ENCODE assay signal across 30 cellular contexts in genomic region chr9:114429488-114429887, GRCh38.
"Had no signal": no experiment of that assay in that cellular context is flagged by ENCODE, and none has a peak within 500 bp of the region (broad histone marks: within the 10 kb centered on the region; RNA-seq: fewer than 3 reads in every experiment).

No MANE protein-coding gene starts in this region.

- H3K27ac ChIP-seq: adrenal gland, body of pancreas, cardiac muscle cell, foreskin keratinocyte, heart left ventricle, lower lobe of right lung, right atrium auricular region, thoracic aorta had no signal

- H3K27me3 ChIP-seq: adrenal gland, body of pancreas, foreskin keratinocyte, right atrium auricular region had no signal

- H3K4me3 ChIP-seq: adrenal gland, body of pancreas, cardiac muscle cell, heart left ventricle, lower lobe of right lung, right atrium auricular region, thoracic aorta had no signal

- H3K27ac Mint-ChIP-seq: activated CD8-positive, alpha-beta T cell treated with anti-CD3 and anti-CD28 coated beads for 36 hours; activated naive CD4-positive, alpha-beta T cell treated with anti-CD3 and anti-CD28 coated beads, Interleukin-2, amount 50 U/mL, for 72 hours; activated T-helper 17 cell treated with anti-CD3 and anti-CD28 coated beads, Interleukin-2, amount 50 U/mL, for 72 hours; effector memory CD8-positive, alpha-beta T cell; immature natural killer cell; natural killer cell; stimulated activated naive CD8-positive, alpha-beta T cell treated with anti-CD3 and anti-CD28 coated beads, Interleukin-15, Interleukin-2, amounts not matched to agents 100 ng/mL and 50 ng/mL, for 24 hours had no signal

- H3K4me1 ChIP-seq: body of pancreas, foreskin keratinocyte, heart left ventricle, lower lobe of right lung, right atrium auricular region had no signal

- FAIRE-seq: endothelial cell of umbilical vein, urothelium cell line had no signal

- H3K27me3 Mint-ChIP-seq: activated CD8-positive, alpha-beta T cell treated with anti-CD3 and anti-CD28 coated beads for 36 hours; effector memory CD8-positive, alpha-beta T cell; stimulated activated naive CD8-positive, alpha-beta T cell treated with anti-CD3 and anti-CD28 coated beads, Interleukin-15, Interleukin-2, amounts not matched to agents 100 ng/mL and 50 ng/mL, for 24 hours had no signal

- ATAC-seq: activated CD8-positive, alpha-beta T cell treated with anti-CD3 and anti-CD28 coated beads for 36 hours; activated naive CD4-positive, alpha-beta T cell treated with anti-CD3 and anti-CD28 coated beads, Interleukin-2, amount 50 U/mL, for 72 hours; activated T-cell treated with anti-CD3 and anti-CD28 coated beads, Interleukin-2, amount 50 U/mL, for 4 hours; activated T-helper 17 cell treated with anti-CD3 and anti-CD28 coated beads, Interleukin-2, amount 50 U/mL, for 72 hours; body of pancreas; effector memory CD8-positive, alpha-beta T cell; esophagus mucosa; foreskin keratinocyte; heart left ventricle; left lobe of liver; lower lobe of right lung; natural killer cell had no signal

- H3K4me3 Mint-ChIP-seq: activated CD8-positive, alpha-beta T cell treated with anti-CD3 and anti-CD28 coated beads for 36 hours; activated T-cell treated with anti-CD3 and anti-CD28 coated beads, Interleukin-2, amount 50 U/mL, for 4 hours; activated T-helper 17 cell treated with anti-CD3 and anti-CD28 coated beads, Interleukin-2, amount 50 U/mL, for 72 hours; effector memory CD8-positive, alpha-beta T cell; immature natural killer cell; natural killer cell; stimulated activated naive CD8-positive, alpha-beta T cell treated with anti-CD3 and anti-CD28 coated beads, Interleukin-15, Interleukin-2, amounts not matched to agents 100 ng/mL and 50 ng/mL, for 24 hours had no signal

- H3K9me3 Mint-ChIP-seq: activated CD8-positive, alpha-beta T cell treated with anti-CD3 and anti-CD28 coated beads for 36 hours; activated naive CD4-positive, alpha-beta T cell treated with anti-CD3 and anti-CD28 coated beads, Interleukin-2, amount 50 U/mL, for 72 hours; activated T-cell treated with anti-CD3 and anti-CD28 coated beads, Interleukin-2, amount 50 U/mL, for 4 hours; activated T-helper 17 cell treated with anti-CD3 and anti-CD28 coated beads, Interleukin-2, amount 50 U/mL, for 72 hours; effector memory CD8-positive, alpha-beta T cell; immature natural killer cell; natural killer cell; stimulated activated naive CD8-positive, alpha-beta T cell treated with anti-CD3 and anti-CD28 coated beads, Interleukin-15, Interleukin-2, amounts not matched to agents 100 ng/mL and 50 ng/mL, for 24 hours had no signal

- H3K36me3 Mint-ChIP-seq: activated naive CD4-positive, alpha-beta T cell treated with anti-CD3 and anti-CD28 coated beads, Interleukin-2, amount 50 U/mL, for 72 hours; natural killer cell had no signal

- DNase-seq: activated CD4-positive, alpha-beta T cell treated with anti-CD3 and anti-CD28 coated beads, Interleukin-2, amount 50 U/mL, for 1 hour; activated CD8-positive, alpha-beta T cell treated with anti-CD3 and anti-CD28 coated beads for 36 hours; activated naive CD4-positive, alpha-beta T cell; activated T-cell treated with anti-CD3 and anti-CD28 coated beads, Interleukin-2, amount 50 U/mL, for 4 hours; aorta; body of pancreas; cortex of kidney; effector memory CD8-positive, alpha-beta T cell; foreskin keratinocyte; heart left ventricle; hypothalamus; immature natural killer cell; kidney glomerular epithelial cell; lower lobe of right lung; mesenchymal stem cell; natural killer cell; stimulated activated CD4-positive, alpha-beta T cell treated with anti-CD3 and anti-CD28 coated beads, Interleukin-2, amount 100 ng/mL, for 48 hours; T-helper 2 cell; trophoblast cell had no signal

- H3K9me3 ChIP-seq: adrenal gland, body of pancreas, heart left ventricle, lower lobe of right lung, right atrium auricular region, thoracic aorta had no signal

- H3K36me3 ChIP-seq: adrenal gland, cardiac muscle cell, heart left ventricle, lower lobe of right lung, right atrium auricular region, thoracic aorta had no signal
